In genomic region chr12:56980268-56980667, GRCh38 we compare ENCODE assay signal across 30 cellular contexts. TPM values are rescaled to one million over a fixed set of nuclear protein-coding genes. Genes with fewer than 3 reads are reported as not detected.
DNase-seq lines count a peak whose midpoint lies in the region; ATAC-seq, FAIRE-seq and TF ChIP-seq lines count a peak whose summit lies in the region.
"Had no signal": no experiment of that assay in that cellular context is flagged by ENCODE, and none has a peak within 500 bp of the region (broad histone marks: within the 10 kb centered on the region; RNA-seq: fewer than 3 reads in every experiment).

No MANE protein-coding gene starts in this region.

- no peak for FAIRE-seq in keratinocyte (lab: Jason Lieb, UNC)
- FAIRE-seq: GM12892, GM19239, RCC 7860 had no signal

- no peak overlapping the region for H3K9ac ChIP-seq in keratinocyte (ENCODE audit: control insufficient read depth, extremely low read depth, insufficient read depth, low read length)
- H3K9ac ChIP-seq: GM23248, SK-N-SH had no signal

- TF ChIP-seq CTCF in MCF 10A (IDR thresholded peaks at IDR 0.05; ENCODE audit: unreplicated experiment), result no peak
- TF ChIP-seq CTCF in breast epithelium (IDR thresholded peaks at IDR 0.05), result no peak
- no peak for TF ChIP-seq CTCF in keratinocyte (optimal IDR thresholded peaks at IDR 0.05 in 1 of 3, IDR thresholded peaks at IDR 0.05 in 1 of 3, conservative IDR thresholded peaks at IDR 0.05 in 1 of 3; ENCODE audit: extremely low read depth in 1 of 3, insufficient read depth in 2 of 3, low read length in 3 of 3)

- H3K9me3 ChIP-seq in breast epithelium (no peaks in the 10 kb centered on the region), keratinocyte (ENCODE audit: control insufficient read depth, low read depth, low read length) (no peaks in the 10 kb centered on the region)
- H3K9me3 ChIP-seq: BE2C, SK-N-SH had no signal

- no peaks in the 10 kb centered on the region for H3K4me1 ChIP-seq in breast epithelium
- H3K4me1 ChIP-seq in keratinocyte (ENCODE audit: control insufficient read depth, extremely low read depth, insufficient read depth, low read length), result peaks cover 10% of the 10 kb centered on the region
- H3K4me1 ChIP-seq: BE2C had no signal

- H3K36me3 ChIP-seq in breast epithelium (no peaks in the 10 kb centered on the region), keratinocyte (ENCODE audit: control insufficient read depth in 2 of 2, extremely low read depth in 1 of 2, insufficient read depth in 2 of 2, low read length in 2 of 2) (no peaks in the 10 kb centered on the region)
- H3K36me3 ChIP-seq: BE2C had no signal

- no peaks in the 10 kb centered on the region for H3K27me3 ChIP-seq in breast epithelium
- no peaks in the 10 kb centered on the region for H3K27me3 ChIP-seq in keratinocyte (ENCODE audit: control insufficient read depth, extremely low read depth, insufficient read depth, low read length)
- H3K27me3 ChIP-seq: BE2C had no signal

- H2AFZ ChIP-seq in keratinocyte (ENCODE audit: control insufficient read depth, low read length), result peak overlapping the region; percentile 6
- H2AFZ ChIP-seq: GM23248 had no signal

- H3K9me1 ChIP-seq in keratinocyte (ENCODE audit: control insufficient read depth, extremely low read depth, insufficient read depth, low read length), result no peaks in the 10 kb centered on the region

- dilution Hi-C loops in keratinocyte (cut with MboI; ENCODE audit: extremely low pct_ligation_motif_present, low sequenced_read_pairs), result no loop called here

- peak overlapping the region; percentile 66 for H3K27ac Mint-ChIP-seq in MCF 10A (ENCODE audit: low read depth, unreplicated experiment)
- H3K27ac Mint-ChIP-seq: CD14-positive monocyte, HFFc6 had no signal

- ATAC-seq in GM19351 (IDR thresholded peaks at IDR 0.05; ENCODE audit: unreplicated experiment), result no peak
- no peak for ATAC-seq in HG03457 (IDR thresholded peaks at IDR 0.05; ENCODE audit: unreplicated experiment)

- H3K4me3 Mint-ChIP-seq in MCF 10A (ENCODE audit: unreplicated experiment), result no peak overlapping the region
- H3K4me3 Mint-ChIP-seq: CD14-positive monocyte, HFFc6 had no signal

- H3K4me2 ChIP-seq in keratinocyte (ENCODE audit: control insufficient read depth, extremely low read depth, insufficient read depth, low read depth, low read length), result peak overlapping the region; percentile 10
- H3K4me2 ChIP-seq: SK-N-SH had no signal

- POLR2A ChIA-PET in MCF 10A (lab: Yijun Ruan, JAX), result interaction anchor here (0.6 to 1.1 kb wide), 2 partner anchors 82 to 140 kb away, joined by 3 read pairs; no protein-coding TSS in a partner anchor
- POLR2A ChIA-PET in HEK293T (lab: Yijun Ruan, JAX), result no interaction called here

- intact Hi-C loops in MCF 10A (cut with micrococcal nuclease), result no loop called here
- intact Hi-C loops in breast epithelium (cut with DNase I; ENCODE audit: low total_unique reads), result no loop called here

- no peaks in the 10 kb centered on the region for H3K79me2 ChIP-seq in keratinocyte (ENCODE audit: control insufficient read depth, insufficient read depth, low read length)

- peaks cover 15% of the 10 kb centered on the region for H3K4me1 Mint-ChIP-seq in MCF 10A (ENCODE audit: insufficient read depth, unreplicated experiment)
- H3K4me1 Mint-ChIP-seq: CD14-positive monocyte had no signal

- no TSS peak for BruUV-seq in MCF 10A (replicated peaks; lab: Mats Ljungman, UMichigan)

- DNase-seq in MCF 10A (ENCODE audit: unreplicated experiment), result no peak
- DNase-seq in breast epithelium (ENCODE audit: low spot score in 2 of 2), result no peak
- DNase-seq in ecto neural progenitor cell (ENCODE audit: low spot score), result peak; percentile 26
- DNase-seq in keratinocyte (ENCODE audit: low read depth, low spot score), result no peak
- DNase-seq in HEK293T (ENCODE audit: extremely low spot score), result no peak
- DNase-seq in NCI-H82 (lab: John Stamatoyannopoulos, UW), result no peak
- DNase-seq: 8988T, ACHN, BE2C, DMS153, DND-41, H7, KBM-7, NCI-H1092, NCI-H1417 treated with DMSO at 0.1 percent for 48 hours, NCI-H1694 treated with DMSO at 0.1 percent for 48 hours, NCI-H2081, NCI-H2171 treated with DMSO at 0.1 percent for 48 hours, NCI-H345, NCI-H510A treated with DMSO at 0.1 percent for 48 hours, SIG-M5, SK-N-SH had no signal

- no peaks in the 10 kb centered on the region for H3K27me3 Mint-ChIP-seq in MCF 10A (ENCODE audit: insufficient read depth, unreplicated experiment)

- H3K27ac ChIP-seq in breast epithelium (no peak overlapping the region), keratinocyte (ENCODE audit: control insufficient read depth, insufficient read depth, low read length) (no peak overlapping the region)
- H3K27ac ChIP-seq: GM23248 had no signal

- CTCF ChIA-PET in MCF 10A (lab: Yijun Ruan, JAX) (interaction anchor here (0.6 to 0.8 kb wide), 3 partner anchors 141 to 309 kb away, joined by 3 read pairs; no protein-coding TSS in a partner anchor), HEK293T (lab: Yijun Ruan, JAX) (no interaction called here)

- no peaks in the 10 kb centered on the region for H3K9me3 Mint-ChIP-seq in MCF 10A (ENCODE audit: unreplicated experiment)
- H3K9me3 Mint-ChIP-seq: HFFc6 had no signal

- H3K4me3 ChIP-seq in breast epithelium (no peak overlapping the region), keratinocyte (ENCODE audit: control insufficient read depth in 2 of 3, extremely low read depth in 1 of 3, insufficient read depth in 2 of 3, low read depth in 1 of 3, low read length in 3 of 3) (no peak overlapping the region)
- H3K4me3 ChIP-seq: GM23248 had no signal

- H3K36me3 Mint-ChIP-seq in MCF 10A (ENCODE audit: insufficient read depth, unreplicated experiment), result no peaks in the 10 kb centered on the region
- H3K36me3 Mint-ChIP-seq: CD14-positive monocyte had no signal

- H4K20me1 ChIP-seq in keratinocyte (ENCODE audit: control insufficient read depth, extremely low read depth, insufficient read depth, low read length), result no peaks in the 10 kb centered on the region

- no peak for TF ChIP-seq POLR2A in breast epithelium (IDR thresholded peaks at IDR 0.05)

TF ChIP-seq in HEK293T, 16 proteins besides CTCF, POLR2A, EP300 and RAD21:
- TF ChIP-seq PKNOX1 (IDR thresholded peaks at IDR 0.05), result no peak
- no peak for TF ChIP-seq NFRKB (IDR thresholded peaks at IDR 0.05)
- TF ChIP-seq BHLHE40 (IDR thresholded peaks at IDR 0.05; ENCODE audit: borderline replicate concordance), result no peak
- TF ChIP-seq SUZ12 (IDR thresholded peaks at IDR 0.05), result no peak
- no peak for TF ChIP-seq SP1 (IDR thresholded peaks at IDR 0.05)
- no peak for TF ChIP-seq L3MBTL2 (conservative IDR thresholded peaks at IDR 0.05)
- TF ChIP-seq FOXK2 (IDR thresholded peaks at IDR 0.05), result no peak
- no peak for TF ChIP-seq ARNT (IDR thresholded peaks at IDR 0.05)
- no peak for TF ChIP-seq TARDBP (IDR thresholded peaks at IDR 0.05)
- TF ChIP-seq ZNF384 (IDR thresholded peaks at IDR 0.05), result no peak

RNA-seq across cellular contexts. Expression of gene RDH16, which starts 22.9 kb away (rescaled TPM):
- total RNA-seq in MCF 10A (2022), result 0.10 and 0.16 TPM in 2 replicates
- 1 to 10 TPM in 1 of 3 donors, under 1 TPM in 2; 0.48 to 1.3 (median 0.59) TPM for total RNA-seq in breast epithelium
- polyA plus RNA-seq in keratinocyte, result 0.10 to 0.30 TPM (median 0.21 TPM) in 3 replicates
- polyA plus RNA-seq in keratinocyte (2011; ENCODE audit: low read depth), result 0.66 TPM
- polyA plus RNA-seq in keratinocyte (2011; cell fraction: cytosol; rRNA removed), result 0.02 and 0.04 TPM in 2 replicates
- 0.37 and 0.47 TPM in 2 replicates for polyA plus RNA-seq in keratinocyte (2011; cell fraction: nucleus; rRNA removed)
- polyA plus RNA-seq in keratinocyte (2012; ENCODE audit: low replicate concordance), result 0.05 and 1.0 TPM in 2 replicates
- 0.10 to 0.33 TPM in 2 of 3 replicates, not detected in the other for polyA minus RNA-seq in keratinocyte
- not detected for polyA minus RNA-seq in keratinocyte (2011; cell fraction: cytosol; rRNA and poly(A)+ RNA removed)
- 0.21 and 0.39 TPM in 2 replicates for polyA minus RNA-seq in keratinocyte (2011; cell fraction: nucleus; rRNA and poly(A)+ RNA removed)
- total RNA-seq: GM23248, HFFc6 had no signal
- polyA plus RNA-seq: CD14-positive monocyte, GM23248 had no signal

RNA-seq across cellular contexts. Expression of gene ZBTB39, which starts 26.1 kb away (rescaled TPM):
- total RNA-seq in MCF 10A (2022) (5.2 and 6.2 TPM in 2 replicates), breast epithelium (1 to 10 TPM; 4.3 to 6.6 (median 6.1) TPM)
- 3.4 to 5.4 TPM (median 4.1 TPM) in 3 replicates for polyA plus RNA-seq in keratinocyte
- polyA plus RNA-seq in keratinocyte (2011; ENCODE audit: low read depth), result 0.42 TPM
- polyA plus RNA-seq in keratinocyte (2011; cell fraction: cytosol; rRNA removed), result 2.6 and 3.3 TPM in 2 replicates
- polyA plus RNA-seq in keratinocyte (2011; cell fraction: nucleus; rRNA removed), result 6.0 and 7.3 TPM in 2 replicates
- polyA plus RNA-seq in keratinocyte (2012; ENCODE audit: low replicate concordance), result 2.1 and 3.3 TPM in 2 replicates
- 5.9 to 7.9 TPM (median 6.9 TPM) in 3 replicates for polyA minus RNA-seq in keratinocyte
- polyA minus RNA-seq in keratinocyte (2011; cell fraction: cytosol; rRNA and poly(A)+ RNA removed), result 2.5 TPM
- polyA minus RNA-seq in keratinocyte (2011; cell fraction: nucleus; rRNA and poly(A)+ RNA removed), result 5.8 and 9.4 TPM in 2 replicates

RNA-seq across cellular contexts. Expression of gene TAC3, which starts 36.1 kb away (rescaled TPM):
- not detected in 2 replicates for total RNA-seq in MCF 10A (2022)
- total RNA-seq in breast epithelium, result not detected
- not detected in 3 replicates for polyA plus RNA-seq in keratinocyte
- not detected for polyA plus RNA-seq in keratinocyte (2011; ENCODE audit: low read depth)
- not detected in 2 replicates for polyA plus RNA-seq in keratinocyte (2011; cell fraction: cytosol; rRNA removed)
- not detected in 2 replicates for polyA plus RNA-seq in keratinocyte (2011; cell fraction: nucleus; rRNA removed)
- not detected in 2 replicates for polyA plus RNA-seq in keratinocyte (2012; ENCODE audit: low replicate concordance)
- polyA minus RNA-seq in keratinocyte, result not detected in 3 replicates
- not detected for polyA minus RNA-seq in keratinocyte (2011; cell fraction: cytosol; rRNA and poly(A)+ RNA removed)
- polyA minus RNA-seq in keratinocyte (2011; cell fraction: nucleus; rRNA and poly(A)+ RNA removed), result not detected in 2 replicates
- total RNA-seq: GM23248, HFFc6 had no signal
- polyA plus RNA-seq: CD14-positive monocyte, GM23248, SK-N-SH had no signal

RNA-seq across cellular contexts. Expression of gene SDR9C7, which starts 46.1 kb away (rescaled TPM):
- total RNA-seq in MCF 10A (2022) (not detected in 2 replicates), breast epithelium (not detected)
- 1.3 to 2.4 TPM (median 1.3 TPM) in 3 replicates for polyA plus RNA-seq in keratinocyte
- polyA plus RNA-seq in keratinocyte (2011; ENCODE audit: low read depth), result 12.8 TPM
- 0.34 and 0.73 TPM in 2 replicates for polyA plus RNA-seq in keratinocyte (2011; cell fraction: cytosol; rRNA removed)
- polyA plus RNA-seq in keratinocyte (2011; cell fraction: nucleus; rRNA removed), result 1.7 and 2.2 TPM in 2 replicates
- 0.70 and 34.2 TPM in 2 replicates for polyA plus RNA-seq in keratinocyte (2012; ENCODE audit: low replicate concordance)
- 0.83 to 1.8 TPM (median 0.95 TPM) in 3 replicates for polyA minus RNA-seq in keratinocyte
- polyA minus RNA-seq in keratinocyte (2011; cell fraction: cytosol; rRNA and poly(A)+ RNA removed), result 1.5 TPM
- polyA minus RNA-seq in keratinocyte (2011; cell fraction: nucleus; rRNA and poly(A)+ RNA removed), result 0.78 and 1.3 TPM in 2 replicates
- total RNA-seq: GM23248, HFFc6 had no signal
- polyA plus RNA-seq: CD14-positive monocyte, GM23248, SK-N-SH had no signal
